ENCODE assay signal across 8 cellular contexts in genomic region chr13:111202745-111203144, GRCh38.
DNase-seq lines count a peak whose midpoint lies in the region; ATAC-seq and TF ChIP-seq lines count a peak whose summit lies in the region.

No MANE protein-coding gene starts in this region.

- no peak overlapping the region for H3K4me3 ChIP-seq in Jurkat, Clone E6-1 (ENCODE audit: low read length)
- no peak overlapping the region for H3K4me3 ChIP-seq in lower leg skin (ENCODE audit: low read depth, poor library complexity, severe bottlenecking)

- intact Hi-C loops in lower leg skin (cut with DNase I; ENCODE audit: low total_unique reads): no loop called here

- WGBS in lower leg skin, 2 donors: 42 to 53% methylated on average over 1 of the region's 1 CpG

- DNase-seq in DMS153 (lab: John Stamatoyannopoulos, UW) (peak; percentile 35), DMS153 treated with DMSO at 0.1 percent for 48 hours (lab: John Stamatoyannopoulos, UW; ENCODE audit: unreplicated experiment) (no peak), astrocyte of the hippocampus (ENCODE audit: low read depth, low spot score) (peak; percentile 79), left kidney (ENCODE audit: low read depth, low spot score) (peak; percentile 80), lower leg skin (ENCODE audit: low spot score in 2 of 2) (no peak), DMS79 (lab: John Stamatoyannopoulos, UW) (no peak)
- DNase-seq in Jurkat, Clone E6-1 (ENCODE audit: low read depth, low spot score): peak; percentile 68

- ATAC-seq in GM21786 (IDR thresholded peaks at IDR 0.05; ENCODE audit: unreplicated experiment): peak; percentile 76

- no peak for TF ChIP-seq POLR2A in lower leg skin (IDR thresholded peaks at IDR 0.05)

- TF ChIP-seq CTCF in lower leg skin (IDR thresholded peaks at IDR 0.05): no peak

Comparison
In these comparisons a context has a peak if more than half of its experiments do, and no peak if none do; other contexts are left out.
1. DNase-seq: peak in DMS153 (single experiment), Jurkat, Clone E6-1 (single experiment), astrocyte of the hippocampus (single experiment) and left kidney (single experiment); none in DMS153 treated with DMSO at 0.1 percent for 48 hours (single experiment), lower leg skin (0 of 2) and DMS79 (single experiment).